Comparison of ENCODE assay signal across 1 cellular context in the genomic region with DNA sequence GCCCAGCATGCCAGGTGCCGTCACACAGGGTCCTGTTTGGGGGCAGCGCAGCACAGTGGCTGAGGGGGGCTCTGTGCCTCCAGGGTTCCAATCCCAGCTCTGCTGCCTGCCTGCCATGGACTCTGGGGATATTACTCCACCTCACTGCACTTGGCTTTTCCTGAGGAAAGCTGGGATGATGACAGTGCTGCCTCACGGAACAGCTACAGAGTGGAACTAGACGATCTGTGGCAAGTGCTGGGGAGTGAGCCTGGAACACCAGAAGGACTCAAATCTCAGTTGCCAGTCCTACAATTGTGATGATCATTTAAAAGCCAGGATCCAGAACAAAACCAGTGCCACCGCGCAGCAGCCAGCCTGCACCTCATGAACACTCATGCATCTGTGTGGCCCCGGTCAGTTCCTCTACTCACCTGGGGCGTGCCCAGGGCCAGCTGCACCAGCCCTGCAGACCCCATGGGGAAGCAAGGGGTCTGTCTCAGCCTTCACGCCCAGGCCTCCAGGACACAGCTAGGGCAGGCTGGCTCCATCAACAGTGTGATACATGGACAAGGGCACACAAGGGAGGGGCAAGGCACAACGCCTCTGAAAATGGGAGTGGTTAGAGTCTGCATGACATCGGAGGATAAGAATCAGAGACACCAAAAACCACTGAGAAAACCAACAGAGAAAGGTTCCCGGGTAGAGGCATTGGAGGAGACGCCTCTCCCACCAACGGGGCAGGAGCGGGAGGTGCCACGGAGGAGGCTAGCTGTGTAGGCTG.
TF ChIP-seq lines count a peak whose summit lies in the region.

No MANE protein-coding gene starts in this region.

TF ChIP-seq in HepG2, 621 proteins besides CTCF, POLR2A, EP300 and RAD21:
- TF ChIP-seq ZMYM4 (CRISPR knock-in tag; IDR thresholded peaks at IDR 0.05) (no peak), RBM22 (optimal IDR thresholded peaks at IDR 0.05; ENCODE audit: low read length) (peak; percentile 65), ZNF761 (CRISPR knock-in tag; conservative IDR thresholded peaks at IDR 0.05) (no peak), HES4 (CRISPR knock-in tag; IDR thresholded peaks at IDR 0.05; ENCODE audit: borderline replicate concordance) (no peak), ZNF883 (CRISPR knock-in tag; IDR thresholded peaks at IDR 0.05; ENCODE audit: not compliant biosample characterization) (no peak)
